Comparison of ENCODE assay signal across 15 cellular contexts in the genomic region with DNA sequence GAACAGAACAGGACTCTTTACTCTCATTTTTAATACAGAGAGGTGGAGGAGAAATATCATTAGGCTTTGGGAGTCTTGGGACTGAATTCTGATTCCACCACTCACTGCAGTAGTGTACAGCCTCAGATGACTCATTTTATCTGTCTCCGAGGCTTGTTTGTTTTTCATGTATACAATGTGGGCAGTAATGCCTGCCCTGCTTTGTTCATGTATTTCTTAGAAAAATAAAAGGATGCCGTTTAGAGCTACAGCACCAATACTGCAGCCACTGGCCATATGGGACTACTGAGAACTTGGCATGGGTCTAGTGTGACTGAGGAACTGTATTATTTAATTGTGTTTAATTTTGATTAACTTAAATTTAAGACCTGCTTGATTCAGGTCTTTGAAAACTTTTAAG. TPM values are rescaled to one million over a fixed set of nuclear protein-coding genes. Genes with fewer than 3 reads are reported as not detected.
A peak's percentile ranks its signal among the peaks of the same experiment; 100 is the strongest.
DNase-seq lines count a peak whose midpoint lies in the region; ATAC-seq and TF ChIP-seq lines count a peak whose summit lies in the region.
"Had no signal": no experiment of that assay in that cellular context is flagged by ENCODE, and none has a peak within 500 bp of the region (broad histone marks: within the 10 kb centered on the region; RNA-seq: fewer than 3 reads in every experiment).

No MANE protein-coding gene starts in this region.

- no peak overlapping the region; the same call in 1 of the 2 replicates for H3K4ac ChIP-seq in IMR-90 (ENCODE audit: low read depth, low read length)

- POLR2A ChIA-PET in IMR-90 (lab: Charles Lee; ENCODE audit: unreplicated experiment) = no interaction called here

- H3K36me3 ChIP-seq in IMR-90 (ENCODE audit: control insufficient read depth, insufficient read depth, low read length) = no peaks in the 10 kb centered on the region
- H3K36me3 ChIP-seq: sigmoid colon, upper lobe of left lung had no signal

- no peaks in the 10 kb centered on the region for H3K9me3 Mint-ChIP-seq in activated T-helper 1 cell treated with anti-CD3 and anti-CD28 coated beads, Interleukin-12 subunit alpha, Interleukin-12 subunit beta, Interleukin-2, Interleukin-4 antibody, amounts not matched to agents 30 ng/mL and 10 ng/mL and 1 ng/mL, durations not matched to agents 14 hours and 24 hours and 36 hours
- H3K9me3 Mint-ChIP-seq: activated naive CD8-positive, alpha-beta T cell treated with anti-CD3 and anti-CD28 coated beads, Interleukin-2, amount 10 ng/mL, durations not matched to agents 7 days and 5 days; CD4-positive, CD25-positive, alpha-beta regulatory T cell had no signal

- no peak overlapping the region for H3K14ac ChIP-seq in IMR-90 (replicated peaks; ENCODE audit: low read depth, low read length)

- H2BK20ac ChIP-seq in IMR-90 (ENCODE audit: low read depth, low read length) = peak overlapping the region; percentile 40; the same call in 1 of the 2 replicates

- no peaks in the 10 kb centered on the region for H3K9me3 ChIP-seq in IMR-90 (ENCODE audit: control insufficient read depth, insufficient read depth, low read length)
- H3K9me3 ChIP-seq: sigmoid colon, upper lobe of left lung had no signal

- H3K9ac ChIP-seq in IMR-90 (ENCODE audit: low read depth, low read length) = no peak overlapping the region

- H4K8ac ChIP-seq in IMR-90 (ENCODE audit: low read depth in 2 of 2, low read length in 2 of 2) = no peak overlapping the region

- H3K4me2 ChIP-seq in IMR-90 (ENCODE audit: low read depth, low read length) = no peak overlapping the region; the same call in 1 of the 2 replicates

- DNase-seq in DMS53 (lab: John Stamatoyannopoulos, UW) (peak; percentile 79), IMR-90 (peak; percentile 89), amniotic epithelial cell (ENCODE audit: low read depth) (peak; percentile 52), foreskin melanocyte (peak; percentile 44), NCI-H2227 treated with DMSO at 0.1 percent for 48 hours (lab: John Stamatoyannopoulos, UW) (no peak), NCI-H1417 (lab: John Stamatoyannopoulos, UW) (no peak), NCI-H187 (lab: John Stamatoyannopoulos, UW) (no peak)
- no peak for DNase-seq in activated T-helper 1 cell treated with anti-CD3 and anti-CD28 coated beads, Interleukin-12 subunit alpha, Interleukin-12 subunit beta, Interleukin-2, Interleukin-4 antibody, amounts not matched to agents 30 ng/mL and 10 ng/mL and 1 ng/mL, durations not matched to agents 14 hours and 24 hours and 36 hours (ENCODE audit: low spot score)
- DNase-seq: activated naive CD8-positive, alpha-beta T cell treated with anti-CD3 and anti-CD28 coated beads, Interleukin-2, amount 10 ng/mL, durations not matched to agents 7 days and 5 days; CD4-positive, CD25-positive, alpha-beta regulatory T cell; MV-4-11; naive B cell; sigmoid colon; T-helper 17 cell; upper lobe of left lung had no signal

- no peak overlapping the region for H3K56ac ChIP-seq in IMR-90 (ENCODE audit: extremely low read depth, insufficient read depth, low read length)

- H3K4me1 ChIP-seq in IMR-90 (ENCODE audit: control insufficient read depth, insufficient read depth, low read length) = peaks cover 5% of the 10 kb centered on the region

- no CpG with 5 or more reads among the region's 2 CpGs for WGBS in IMR-90 (ENCODE audit: extremely low coverage in 2 of 2, insufficient read length in 1 of 2), 2 experiments

- no peak for TF ChIP-seq CTCF in IMR-90 (conservative IDR thresholded peaks at IDR 0.05; ENCODE audit: low read depth, low read length)

- H3K4me1 Mint-ChIP-seq in activated T-helper 1 cell treated with anti-CD3 and anti-CD28 coated beads, Interleukin-12 subunit alpha, Interleukin-12 subunit beta, Interleukin-2, Interleukin-4 antibody, amounts not matched to agents 30 ng/mL and 10 ng/mL and 1 ng/mL, durations not matched to agents 14 hours and 24 hours and 36 hours (ENCODE audit: low read depth) = no peaks in the 10 kb centered on the region
- H3K4me1 Mint-ChIP-seq: activated naive CD8-positive, alpha-beta T cell treated with anti-CD3 and anti-CD28 coated beads, Interleukin-2, amount 10 ng/mL, durations not matched to agents 7 days and 5 days; CD4-positive, CD25-positive, alpha-beta regulatory T cell; naive B cell; T-helper 17 cell had no signal

- H3K9me1 ChIP-seq in IMR-90 (ENCODE audit: insufficient read depth, low read length) = peaks cover 3% of the 10 kb centered on the region

- H2BK5ac ChIP-seq in IMR-90 (ENCODE audit: low read depth, low read length, poor library complexity, severe bottlenecking) = no peak overlapping the region

- H4K5ac ChIP-seq in IMR-90 (ENCODE audit: low read depth, low read length) = no peak overlapping the region

- H3K27me3 ChIP-seq in IMR-90 (ENCODE audit: control insufficient read depth, insufficient read depth, low read length) = no peaks in the 10 kb centered on the region; the same call in 1 of the 2 replicates
- H3K27me3 ChIP-seq: sigmoid colon, upper lobe of left lung had no signal

- no peaks in the 10 kb centered on the region for H3K36me3 Mint-ChIP-seq in activated T-helper 1 cell treated with anti-CD3 and anti-CD28 coated beads, Interleukin-12 subunit alpha, Interleukin-12 subunit beta, Interleukin-2, Interleukin-4 antibody, amounts not matched to agents 30 ng/mL and 10 ng/mL and 1 ng/mL, durations not matched to agents 14 hours and 24 hours and 36 hours (ENCODE audit: low read depth)
- H3K36me3 Mint-ChIP-seq: activated naive CD8-positive, alpha-beta T cell treated with anti-CD3 and anti-CD28 coated beads, Interleukin-2, amount 10 ng/mL, durations not matched to agents 7 days and 5 days; CD4-positive, CD25-positive, alpha-beta regulatory T cell; naive B cell had no signal

- H2AFZ ChIP-seq in IMR-90 (replicated peaks; ENCODE audit: low read length, poor library complexity) = no peak overlapping the region

- no peak overlapping the region; the same call in 1 of the 2 replicates for H3K18ac ChIP-seq in IMR-90 (ENCODE audit: low read depth, low read length)

- H3K27ac Mint-ChIP-seq in activated T-helper 1 cell treated with anti-CD3 and anti-CD28 coated beads, Interleukin-12 subunit alpha, Interleukin-12 subunit beta, Interleukin-2, Interleukin-4 antibody, amounts not matched to agents 30 ng/mL and 10 ng/mL and 1 ng/mL, durations not matched to agents 14 hours and 24 hours and 36 hours = no peak overlapping the region
- H3K27ac Mint-ChIP-seq: activated naive CD8-positive, alpha-beta T cell treated with anti-CD3 and anti-CD28 coated beads, Interleukin-2, amount 10 ng/mL, durations not matched to agents 7 days and 5 days; CD4-positive, CD25-positive, alpha-beta regulatory T cell; naive B cell; T-helper 17 cell had no signal

- ATAC-seq in IMR-90 (ENCODE audit: low read depth) = peak; percentile 92
- ATAC-seq: T-helper 17 cell had no signal

- 0 out of 3 replicates have a peak overlapping the region, but pooled peaks have one; percentile 23 for H2BK15ac ChIP-seq in IMR-90 (ENCODE audit: low read depth, low read length)

- no peaks in the 10 kb centered on the region for H3K79me1 ChIP-seq in IMR-90 (ENCODE audit: low read depth in 1 of 2, low read length in 2 of 2)

- H2AK9ac ChIP-seq in IMR-90 (replicated peaks; ENCODE audit: low read depth, low read length, poor library complexity) = no peak overlapping the region

- CTCF ChIA-PET in IMR-90 (lab: Yijun Ruan, JAX) = interaction anchor here (0.7 kb wide), 1 partner anchor 295 kb away, joined by 3 read pairs; no protein-coding TSS in a partner anchor

- H3K27ac ChIP-seq in IMR-90 (ENCODE audit: insufficient read depth, low read length) = no peak overlapping the region
- H3K27ac ChIP-seq: sigmoid colon, upper lobe of left lung had no signal

- no peak overlapping the region for H3K23ac ChIP-seq in IMR-90 (ENCODE audit: low read depth, low read length)

- H2BK120ac ChIP-seq in IMR-90 (ENCODE audit: low read depth, low read length) = no peak overlapping the region

- H3K4me3 ChIP-seq in IMR-90 (ENCODE audit: insufficient read depth, low read depth, low read length) = no peak overlapping the region
- H3K4me3 ChIP-seq: sigmoid colon, upper lobe of left lung had no signal

- 0 out of 2 replicates have a peak overlapping the region, but pooled peaks have one; percentile 24 for H2AK5ac ChIP-seq in IMR-90 (ENCODE audit: low read depth, low read length)

- dilution Hi-C loops in IMR-90 (cut with HindIII; ENCODE audit: low sequenced_read_pairs, unreplicated experiment) = no loop called here

- no peaks in the 10 kb centered on the region for H4K20me1 ChIP-seq in IMR-90 (ENCODE audit: insufficient read depth, low read length)

- no peak overlapping the region for H3K4me3 Mint-ChIP-seq in activated T-helper 1 cell treated with anti-CD3 and anti-CD28 coated beads, Interleukin-12 subunit alpha, Interleukin-12 subunit beta, Interleukin-2, Interleukin-4 antibody, amounts not matched to agents 30 ng/mL and 10 ng/mL and 1 ng/mL, durations not matched to agents 14 hours and 24 hours and 36 hours
- H3K4me3 Mint-ChIP-seq: activated naive CD8-positive, alpha-beta T cell treated with anti-CD3 and anti-CD28 coated beads, Interleukin-2, amount 10 ng/mL, durations not matched to agents 7 days and 5 days; CD4-positive, CD25-positive, alpha-beta regulatory T cell; naive B cell; T-helper 17 cell had no signal

- in situ Hi-C loops in IMR-90 (cut with MboI; ENCODE audit: low sequenced_read_pairs) = no loop called here

- TF ChIP-seq RAD21 in IMR-90 (IDR thresholded peaks at IDR 0.05; ENCODE audit: low read length) = 0 out of 2 replicates have a peak, but pooled peaks have one; percentile 22

- intact Hi-C loops in IMR-90 (cut with micrococcal nuclease) = no loop called here
- intact Hi-C loops in activated T-helper 1 cell treated with anti-CD3 and anti-CD28 coated beads, Interleukin-12 subunit alpha, Interleukin-12 subunit beta, Interleukin-2, Interleukin-4 antibody, amounts not matched to agents 30 ng/mL and 10 ng/mL and 1 ng/mL, durations not matched to agents 14 hours and 24 hours and 36 hours (cut with micrococcal nuclease) = no loop called here

- H3K27me3 Mint-ChIP-seq in activated T-helper 1 cell treated with anti-CD3 and anti-CD28 coated beads, Interleukin-12 subunit alpha, Interleukin-12 subunit beta, Interleukin-2, Interleukin-4 antibody, amounts not matched to agents 30 ng/mL and 10 ng/mL and 1 ng/mL, durations not matched to agents 14 hours and 24 hours and 36 hours (ENCODE audit: insufficient read depth) = peaks cover 3% of the 10 kb centered on the region

- BruUV-seq in IMR-90 (replicated peaks; lab: Mats Ljungman, UMichigan) = no TSS peak

- H4K91ac ChIP-seq in IMR-90 (ENCODE audit: insufficient read depth, low read depth, low read length) = 0 out of 2 replicates have a peak overlapping the region, but pooled peaks have one; percentile 34

- no peak for TF ChIP-seq POLR2A in IMR-90 (IDR thresholded peaks at IDR 0.05; ENCODE audit: low read depth, low read length)

TF ChIP-seq in IMR-90, 13 proteins besides CTCF, POLR2A, EP300 and RAD21 (continues in another document):
- TF ChIP-seq MAZ (IDR thresholded peaks at IDR 0.05; ENCODE audit: borderline replicate concordance, low read depth, low read length) = no peak

RNA-seq across cellular contexts. Expression of gene JAG1, which starts 41.2 kb away (rescaled TPM):
- total RNA-seq in IMR-90 (2012; rRNA removed) = 19.4 and 22.6 TPM in 2 replicates
- polyA plus RNA-seq in IMR-90 (2012; rRNA removed) = 9.4 and 10.2 TPM in 2 replicates
- 6.4 and 9.4 TPM in 2 replicates for polyA plus RNA-seq in IMR-90 (2012; cell fraction: cytosol; rRNA removed)
- polyA plus RNA-seq in IMR-90 (2012; cell fraction: nucleus; rRNA removed; ENCODE audit: low replicate concordance) = 32.3 and 70.8 TPM in 2 replicates
- total RNA-seq in activated T-helper 1 cell treated with anti-CD3 and anti-CD28 coated beads, Interleukin-12 subunit alpha, Interleukin-12 subunit beta, Interleukin-2, Interleukin-4 antibody, amounts not matched to agents 30 ng/mL and 10 ng/mL and 1 ng/mL, durations not matched to agents 14 hours and 24 hours and 36 hours = 1.3 and 1.4 TPM in 2 replicates

Comparison
In these comparisons a context has a peak if more than half of its experiments do, and no peak if none do; other contexts are left out.
1. DNase-seq: peak in DMS53 (single experiment), IMR-90 (single experiment), amniotic epithelial cell (single experiment) and foreskin melanocyte (single experiment); none in NCI-H2227 treated with DMSO at 0.1 percent for 48 hours (single experiment), activated T-helper 1 cell treated with anti-CD3 and anti-CD28 coated beads, Interleukin-12 subunit alpha, Interleukin-12 subunit beta, Interleukin-2, Interleukin-4 antibody, amounts not matched to agents 30 ng/mL and 10 ng/mL and 1 ng/mL, durations not matched to agents 14 hours and 24 hours and 36 hours (single experiment), NCI-H1417 (0 of 3) and NCI-H187 (0 of 2).